In genomic region chr6:35034411-35035171, GRCh38 we compare ENCODE assay signal across 11 cellular contexts.
DNase-seq lines count a peak whose midpoint lies in the region; ATAC-seq and TF ChIP-seq lines count a peak whose summit lies in the region.
"Had no signal": no experiment of that assay in that cellular context is flagged by ENCODE, and none has a peak within 500 bp of the region (broad histone marks: within the 10 kb centered on the region; RNA-seq: fewer than 3 reads in every experiment).

No MANE protein-coding gene starts in this region.

- no peaks in the 10 kb centered on the region; the same call in 1 of the 2 replicates for H3K36me3 ChIP-seq in MG63
- H3K36me3 ChIP-seq in mammary epithelial cell (ENCODE audit: insufficient read depth, low read length), result no peaks in the 10 kb centered on the region
- H3K36me3 ChIP-seq in left lung, result peaks cover 0 to 12% of the 10 kb centered on the region in 2 donors
- H3K36me3 ChIP-seq in suprapubic skin, result no peaks in the 10 kb centered on the region
- H3K36me3 ChIP-seq: cardiac muscle cell had no signal

- TF ChIP-seq POLR2A in suprapubic skin (IDR thresholded peaks at IDR 0.05), result no peak

- H4K20me1 ChIP-seq in mammary epithelial cell (ENCODE audit: insufficient read depth, low read length), result no peaks in the 10 kb centered on the region

- no peak overlapping the region for H3K9ac ChIP-seq in mammary epithelial cell (ENCODE audit: insufficient read depth, low read length)

- TSS peak; percentile 18 for BruUV-seq in mammary epithelial cell (replicated peaks; lab: Mats Ljungman, UMichigan)

- peak; percentile 88 for ATAC-seq in left lung
- ATAC-seq in GM18867 (IDR thresholded peaks at IDR 0.05; ENCODE audit: unreplicated experiment), result no peak

- H3K4me3 ChIP-seq in MG63, result no peak overlapping the region
- H3K4me3 ChIP-seq in mammary epithelial cell (replicated peaks in 1 of 3; ENCODE audit: insufficient read depth in 1 of 3, low read depth in 2 of 3, low read length in 3 of 3), result no peak overlapping the region
- no peak overlapping the region for H3K4me3 ChIP-seq in left lung
- peak overlapping the region; percentile 17 for H3K4me3 ChIP-seq in suprapubic skin
- H3K4me3 ChIP-seq: cardiac muscle cell had no signal

- TF ChIP-seq EP300 in suprapubic skin (IDR thresholded peaks at IDR 0.05), result no peak

- peak overlapping the region; percentile 26 for H3K27ac ChIP-seq in mammary epithelial cell (ENCODE audit: insufficient read depth, low read depth, low read length)
- H3K27ac ChIP-seq in left lung, result peak overlapping the region; percentile 70 to 80
- peak overlapping the region; percentile 80 for H3K27ac ChIP-seq in suprapubic skin
- H3K27ac ChIP-seq: cardiac muscle cell had no signal

- in situ Hi-C loops in mammary epithelial cell (cut with MboI; ENCODE audit: low sequenced_read_pairs in 2 of 2), result no loop called here

- no peak overlapping the region for H3K4me2 ChIP-seq in mammary epithelial cell (ENCODE audit: insufficient read depth, low read depth, low read length)

- dilution Hi-C loops in mammary epithelial cell (cut with HindIII; ENCODE audit: low sequenced_read_pairs), result no loop called here

- intact Hi-C loops in mammary epithelial cell (cut with micrococcal nuclease) (no loop called here), left lung (cut with DNase I) (no loop called here)

- DNase-seq in MG63 (peak; percentile 66), mammary epithelial cell (peak; percentile 7), left lung (peak; percentile 87 to 88), suprapubic skin (ENCODE audit: low spot score in 2 of 2) (peak in 1 of 2 donors; percentile 77), NCI-H526 treated with DMSO at 0.1 percent for 48 hours (lab: John Stamatoyannopoulos, UW) (no peak), kidney glomerular epithelial cell (lab: John Stamatoyannopoulos, UW) (no peak), NCI-H1092 treated with DMSO at 0.1 percent for 48 hours (lab: John Stamatoyannopoulos, UW) (no peak)
- DNase-seq: activated CD8-positive, alpha-beta memory T cell treated with anti-CD3 and anti-CD28 coated beads, Interleukin-2, amount 50 U/mL, for 4 hours; T-helper 1 cell had no signal

- H3K4me1 ChIP-seq in mammary epithelial cell (ENCODE audit: insufficient read depth, low read length) (peaks cover 22% of the 10 kb centered on the region), left lung (peaks cover 26 to 41% of the 10 kb centered on the region in 2 donors), suprapubic skin (peaks cover 49% of the 10 kb centered on the region)

- CTCF ChIA-PET in mammary epithelial cell (lab: Charles Lee; ENCODE audit: low non-redundant PET), result no interaction called here

- 63% methylated on average over 13 of the region's 13 CpGs for WGBS in mammary epithelial cell (ENCODE audit: low coverage, missing lambda C conversion rate)
- 37% methylated on average over 13 of the region's 13 CpGs for WGBS in suprapubic skin

- no peak overlapping the region for H2AFZ ChIP-seq in mammary epithelial cell (ENCODE audit: low read depth, low read length)

- no peaks in the 10 kb centered on the region for H3K79me2 ChIP-seq in mammary epithelial cell (ENCODE audit: insufficient read depth, low read length)

- H3K27me3 ChIP-seq in MG63 (no peaks in the 10 kb centered on the region), mammary epithelial cell (ENCODE audit: insufficient read depth, low read length) (no peaks in the 10 kb centered on the region), left lung (no peaks in the 10 kb centered on the region), suprapubic skin (no peaks in the 10 kb centered on the region)
- H3K27me3 ChIP-seq: cardiac muscle cell had no signal

- H3K9me3 ChIP-seq in MG63 (no peaks in the 10 kb centered on the region), mammary epithelial cell (replicated peaks; ENCODE audit: insufficient read depth, low read length) (no peaks in the 10 kb centered on the region), left lung (no peaks in the 10 kb centered on the region), suprapubic skin (no peaks in the 10 kb centered on the region)

- no peak for TF ChIP-seq CTCF in mammary epithelial cell (conservative IDR thresholded peaks at IDR 0.05 in 1 of 2, IDR thresholded peaks at IDR 0.05 in 1 of 2; ENCODE audit: extremely low read depth in 1 of 2, insufficient read depth in 1 of 2, low read depth in 1 of 2, low read length in 2 of 2)
- TF ChIP-seq CTCF in left lung (IDR thresholded peaks at IDR 0.05), result no peak
- TF ChIP-seq CTCF in suprapubic skin (IDR thresholded peaks at IDR 0.05), result no peak

Comparison
In these comparisons a context has a peak if more than half of its experiments do, and no peak if none do; other contexts are left out.
1. DNase-seq: peak in MG63 (single experiment), mammary epithelial cell (single experiment) and left lung (2 of 2); none in NCI-H526 treated with DMSO at 0.1 percent for 48 hours (single experiment), kidney glomerular epithelial cell (single experiment) and NCI-H1092 treated with DMSO at 0.1 percent for 48 hours (single experiment).
2. H3K27ac ChIP-seq: peak in every context shown above with its lines; median percentile 80 in suprapubic skin; 75 in left lung; 26 in mammary epithelial cell.